1 cellular context compared by ENCODE assay signal in genomic region chr1:73593804-73594203, GRCh38.
TF ChIP-seq lines count a peak whose summit lies in the region.

No MANE protein-coding gene starts in this region.

TF ChIP-seq in GM23338, 12 proteins besides CTCF, POLR2A, EP300 and RAD21 (continued from another document):
- TF ChIP-seq ETS1 (IDR thresholded peaks at IDR 0.05) (no peak), REST (IDR thresholded peaks at IDR 0.05; ENCODE audit: unreplicated experiment) (no peak), NANOG (IDR thresholded peaks at IDR 0.05; ENCODE audit: borderline replicate concordance) (no peak)
